Comparison of ENCODE assay signal across 20 cellular contexts in the genomic region with DNA sequence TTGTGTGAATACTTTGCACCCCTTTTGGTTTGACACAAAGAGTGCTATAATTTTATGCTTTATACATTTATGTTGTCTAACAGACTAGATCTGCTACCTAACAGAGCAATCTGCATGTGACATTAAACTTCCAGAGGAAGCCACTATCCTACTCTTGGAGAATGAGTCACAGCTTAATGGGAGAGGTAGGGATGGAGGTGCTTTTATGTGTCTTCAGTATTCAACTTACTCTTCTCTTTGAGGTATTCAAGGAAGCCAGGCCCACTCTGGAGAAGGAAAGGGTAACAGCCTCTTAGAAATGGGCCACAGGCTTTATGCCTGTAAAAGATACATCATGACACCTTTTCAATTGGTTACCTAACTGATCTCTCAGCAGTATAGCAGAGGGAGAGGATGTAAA.
DNase-seq lines count a peak whose midpoint lies in the region; ATAC-seq, FAIRE-seq and TF ChIP-seq lines count a peak whose summit lies in the region.
"Had no signal": no experiment of that assay in that cellular context is flagged by ENCODE, and none has a peak within 500 bp of the region (broad histone marks: within the 10 kb centered on the region; RNA-seq: fewer than 3 reads in every experiment).

No MANE protein-coding gene starts in this region.

- CTCF ChIA-PET in HCT116 (lab: Charles Lee) = no interaction called here

- H3K9me3 ChIP-seq in HCT116 (ENCODE audit: control insufficient read depth in 1 of 2, insufficient read depth in 1 of 2, low read depth in 1 of 2, low read length in 2 of 2) = no peaks in the 10 kb centered on the region

- ATAC-seq in HCT116 (peak; percentile 85), GM18517 (IDR thresholded peaks at IDR 0.05; ENCODE audit: unreplicated experiment) (no peak)

- no peak overlapping the region for H3K4me3 ChIP-seq in HCT116 (replicated peaks in 1 of 2; ENCODE audit: low read depth in 1 of 2, low read length in 2 of 2)
- H3K4me3 ChIP-seq: GM23248 had no signal

- no peak for DNase-seq in H54 (ENCODE audit: insufficient read length, low spot score)
- DNase-seq in HCT116 (ENCODE audit: low read depth, low spot score) = no peak
- peak; percentile 44 for DNase-seq in M059J (ENCODE audit: low read depth)
- peak; percentile 72 for DNase-seq in islet precursor cell
- DNase-seq in erythroblast (lab: John Stamatoyannopoulos, UW) = no peak
- DNase-seq in LoVo (ENCODE audit: low spot score) = no peak
- DNase-seq: C1 segment of cervical spinal cord; Calu3; CD4-positive, alpha-beta memory T cell; COR-L47; DMS79; EL; GDM1; GM23248; H9; HFFc6 had no signal

- no peaks in the 10 kb centered on the region for H4K20me1 ChIP-seq in HCT116 (ENCODE audit: insufficient read depth)

- intact Hi-C loops in HCT116 (cut with micrococcal nuclease) = no loop called here

- no peaks in the 10 kb centered on the region for H3K9me2 ChIP-seq in HCT116 (ENCODE audit: insufficient read depth)

- no TSS peak for BruUV-seq in HCT116 (replicated peaks; lab: Mats Ljungman, UMichigan)

- H2AFZ ChIP-seq in HCT116 (ENCODE audit: low read depth, low read length, poor library complexity, severe bottlenecking) = peak overlapping the region; percentile 28
- H2AFZ ChIP-seq: GM23248 had no signal

- H3K27me3 ChIP-seq in HCT116 (ENCODE audit: insufficient read depth, low read length) = no peaks in the 10 kb centered on the region

- H3K4me2 ChIP-seq in HCT116 (ENCODE audit: low read length) = peak overlapping the region; percentile 26

- no peaks in the 10 kb centered on the region for H3K36me3 ChIP-seq in HCT116 (ENCODE audit: control insufficient read depth in 1 of 2, insufficient read depth in 2 of 2, low read length in 2 of 2)

- H3K4me1 ChIP-seq in HCT116 (ENCODE audit: control insufficient read depth in 1 of 2, insufficient read depth in 2 of 2, low read length in 2 of 2) = peaks cover 29 to 43% of the 10 kb centered on the region in 2 experiments

- peak; percentile 58 for FAIRE-seq in H54 (lab: Jason Lieb, UNC)
- FAIRE-seq: GM12891, GM18507, H1 had no signal

- no peak overlapping the region for H3K9ac ChIP-seq in HCT116 (ENCODE audit: low read length)
- H3K9ac ChIP-seq: GM23248 had no signal

- TF ChIP-seq POLR2A in H54 (IDR thresholded peaks at IDR 0.05; ENCODE audit: low read depth, low read length) (no peak), HCT116 (IDR thresholded peaks at IDR 0.05; ENCODE audit: borderline replicate concordance, extremely low read depth, insufficient read depth, insufficient read length) (no peak), erythroblast (IDR thresholded peaks at IDR 0.05; ENCODE audit: low read length) (no peak)

- POLR2A ChIA-PET in HCT116 (lab: Charles Lee) = interaction anchor here (0.8 to 1.6 kb wide), 6 partner anchors 8 to 134 kb away, joined by 3 to 6 read pairs (median 3); no protein-coding TSS in a partner anchor

- no peak for TF ChIP-seq CTCF in HCT116 (IDR thresholded peaks at IDR 0.05 in 2 of 3, conservative IDR thresholded peaks at IDR 0.05 in 1 of 3; ENCODE audit: borderline replicate concordance in 1 of 3, insufficient read depth in 1 of 3, low read depth in 2 of 3, low read length in 2 of 3)

- H3K27ac ChIP-seq in HCT116 (ENCODE audit: low read depth, low read length) = peak overlapping the region; percentile 50; the same call in 1 of the 2 replicates
- H3K27ac ChIP-seq: GM23248 had no signal

- RAD21 ChIA-PET in HCT116 (lab: Charles Lee; ENCODE audit: low non-redundant PET in 1 of 2, low total read pairs in 2 of 2, uncharacterized antibody in 2 of 2, unreplicated experiment in 2 of 2) = no interaction called here

- H3K79me2 ChIP-seq in HCT116 (ENCODE audit: insufficient read depth, low read length) = no peaks in the 10 kb centered on the region

- no peak for TF ChIP-seq RAD21 in HCT116 (IDR thresholded peaks at IDR 0.05; ENCODE audit: low read depth)

TF ChIP-seq in HCT116, 20 proteins besides CTCF, POLR2A, EP300 and RAD21:
- TF ChIP-seq FOSL1 (IDR thresholded peaks at IDR 0.05; ENCODE audit: low read depth) (peak; percentile 71), MAX (IDR thresholded peaks at IDR 0.05) (peak; percentile 43; the same call in 1 of the 2 replicates), SRF (IDR thresholded peaks at IDR 0.05; ENCODE audit: low read depth) (0 out of 2 replicates have a peak, but pooled peaks have one; percentile 16), TCF7L2 (IDR thresholded peaks at IDR 0.05; ENCODE audit: borderline replicate concordance, extremely low read depth, insufficient read depth, insufficient read length) (peak; percentile 84), CBX3 (IDR thresholded peaks at IDR 0.05; ENCODE audit: low read depth) (peak; percentile 81; the same call in 1 of the 2 replicates), ATF3 (IDR thresholded peaks at IDR 0.05) (no peak), JUND (IDR thresholded peaks at IDR 0.05) (peak; percentile 66), SP1 (IDR thresholded peaks at IDR 0.05; ENCODE audit: low read depth) (peak; percentile 48)
- TF ChIP-seq, protein P1, sequence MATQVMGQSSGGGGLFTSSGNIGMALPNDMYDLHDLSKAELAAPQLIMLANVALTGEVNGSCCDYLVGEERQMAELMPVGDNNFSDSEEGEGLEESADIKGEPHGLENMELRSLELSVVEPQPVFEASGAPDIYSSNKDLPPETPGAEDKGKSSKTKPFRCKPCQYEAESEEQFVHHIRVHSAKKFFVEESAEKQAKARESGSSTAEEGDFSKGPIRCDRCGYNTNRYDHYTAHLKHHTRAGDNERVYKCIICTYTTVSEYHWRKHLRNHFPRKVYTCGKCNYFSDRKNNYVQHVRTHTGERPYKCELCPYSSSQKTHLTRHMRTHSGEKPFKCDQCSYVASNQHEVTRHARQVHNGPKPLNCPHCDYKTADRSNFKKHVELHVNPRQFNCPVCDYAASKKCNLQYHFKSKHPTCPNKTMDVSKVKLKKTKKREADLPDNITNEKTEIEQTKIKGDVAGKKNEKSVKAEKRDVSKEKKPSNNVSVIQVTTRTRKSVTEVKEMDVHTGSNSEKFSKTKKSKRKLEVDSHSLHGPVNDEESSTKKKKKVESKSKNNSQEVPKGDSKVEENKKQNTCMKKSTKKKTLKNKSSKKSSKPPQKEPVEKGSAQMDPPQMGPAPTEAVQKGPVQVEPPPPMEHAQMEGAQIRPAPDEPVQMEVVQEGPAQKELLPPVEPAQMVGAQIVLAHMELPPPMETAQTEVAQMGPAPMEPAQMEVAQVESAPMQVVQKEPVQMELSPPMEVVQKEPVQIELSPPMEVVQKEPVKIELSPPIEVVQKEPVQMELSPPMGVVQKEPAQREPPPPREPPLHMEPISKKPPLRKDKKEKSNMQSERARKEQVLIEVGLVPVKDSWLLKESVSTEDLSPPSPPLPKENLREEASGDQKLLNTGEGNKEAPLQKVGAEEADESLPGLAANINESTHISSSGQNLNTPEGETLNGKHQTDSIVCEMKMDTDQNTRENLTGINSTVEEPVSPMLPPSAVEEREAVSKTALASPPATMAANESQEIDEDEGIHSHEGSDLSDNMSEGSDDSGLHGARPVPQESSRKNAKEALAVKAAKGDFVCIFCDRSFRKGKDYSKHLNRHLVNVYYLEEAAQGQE (IDR thresholded peaks at IDR 0.05; ENCODE audit: low read depth) = no peak

Comparison
In these comparisons a context has a peak if more than half of its experiments do, and no peak if none do; other contexts are left out.
1. DNase-seq: peak in M059J (single experiment) and islet precursor cell (single experiment); none in H54 (single experiment), HCT116 (single experiment), erythroblast (0 of 2) and LoVo (single experiment).